36 cellular contexts compared by ENCODE assay signal in the genomic region with DNA sequence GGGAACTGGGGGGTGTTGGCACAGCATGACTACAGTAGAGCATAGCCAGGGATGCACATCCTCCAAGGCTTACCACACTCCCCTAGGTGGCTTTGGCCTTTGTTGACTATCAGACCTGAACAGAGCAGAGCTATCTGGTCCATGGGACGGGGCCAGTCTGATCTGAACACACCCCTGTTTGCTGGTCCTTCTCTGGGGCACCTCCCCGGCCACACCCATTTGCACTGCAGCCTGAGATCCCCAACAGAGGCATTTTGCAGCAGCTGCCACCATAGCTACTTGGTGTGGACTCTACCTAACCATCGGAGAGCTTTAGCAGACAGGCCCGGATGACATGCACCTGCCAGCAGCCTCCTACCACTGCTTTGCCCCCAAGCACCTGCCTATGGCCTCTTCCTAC.
"Had no signal": no experiment of that assay in that cellular context is flagged by ENCODE, and none has a peak within 500 bp of the region (broad histone marks: within the 10 kb centered on the region; RNA-seq: fewer than 3 reads in every experiment).

No MANE protein-coding gene starts in this region.

- H3K4me3 ChIP-seq: ascending aorta, cardiac muscle cell had no signal

- H3K4me1 ChIP-seq: ascending aorta had no signal

- H3K36me3 ChIP-seq: ascending aorta, cardiac muscle cell had no signal

- H3K36me3 Mint-ChIP-seq: activated CD8-positive, alpha-beta memory T cell treated with anti-CD3 and anti-CD28 coated beads, Interleukin-2, amount 10 ng/mL, durations not matched to agents 7 days and 5 days; activated naive CD4-positive, alpha-beta T cell treated with anti-CD3 and anti-CD28 coated beads, Interleukin-2, amount 10 ng/mL, durations not matched to agents 7 days and 5 days; activated naive CD4-positive, alpha-beta T cell treated with anti-CD3 and anti-CD28 coated beads, Interleukin-2, amount 50 U/mL, for 24 hours; activated naive CD8-positive, alpha-beta T cell; activated naive CD8-positive, alpha-beta T cell treated with anti-CD3 and anti-CD28 coated beads, Interleukin-2, amount 10 ng/mL, durations not matched to agents 7 days and 5 days; brain had no signal

- H3K27me3 ChIP-seq: ascending aorta, cardiac muscle cell had no signal

- H3K9me3 Mint-ChIP-seq: activated CD4-positive, alpha-beta memory T cell treated with anti-CD3 and anti-CD28 coated beads, Interleukin-2, amount 10 ng/mL, durations not matched to agents 7 days and 5 days; activated CD4-positive, alpha-beta T cell treated with anti-CD3 and anti-CD28 coated beads, Interleukin-2, amount 10 ng/mL, durations not matched to agents 7 days and 5 days; activated naive CD4-positive, alpha-beta T cell treated with anti-CD3 and anti-CD28 coated beads, Interleukin-2, amount 50 U/mL, for 24 hours; activated naive CD8-positive, alpha-beta T cell treated with anti-CD3 and anti-CD28 coated beads, Interleukin-2, amount 10 ng/mL, durations not matched to agents 7 days and 5 days; activated naive CD8-positive, alpha-beta T cell treated with anti-CD3 and anti-CD28 coated beads, Interleukin-2, amount 50 U/mL, for 24 hours; activated T-cell treated with anti-CD3 and anti-CD28 coated beads, Interleukin-2, amount 50 U/mL, for 24 hours; activated T-helper 2 cell treated with anti-CD3 and anti-CD28 coated beads, Interferon-gamma antibody, Interleukin-2, Interleukin-4, amounts not matched to agents 10 μg/mL and 5 μg/mL and 100 μg/mL, durations not matched to agents 14 hours and 24 hours and 36 hours; brain; T-helper 1 cell treated with Interleukin-12 subunit alpha and Interleukin-12 subunit beta and Interleukin-4 antibody, amounts not matched to agents 30 μg/mL and 1 μg/mL, for 36 hours; T-helper 2 cell treated with Interferon-gamma antibody and Interleukin-4, amounts not matched to agents 5 μg/mL and 100 μg/mL, for 36 hours had no signal

- H3K4me3 Mint-ChIP-seq: activated B cell treated with CpG ODN at 0.5 μM for 24 hours; activated CD4-positive, alpha-beta memory T cell treated with anti-CD3 and anti-CD28 coated beads, Interleukin-2, amount 10 ng/mL, durations not matched to agents 7 days and 5 days; activated CD4-positive, alpha-beta T cell treated with anti-CD3 and anti-CD28 coated beads for 36 hours; activated CD4-positive, alpha-beta T cell treated with anti-CD3 and anti-CD28 coated beads, Interleukin-2, amount 10 ng/mL, durations not matched to agents 7 days and 5 days; activated CD8-positive, alpha-beta memory T cell treated with anti-CD3 and anti-CD28 coated beads, Interleukin-2, amount 10 ng/mL, durations not matched to agents 7 days and 5 days; activated CD8-positive, alpha-beta T cell treated with anti-CD3 and anti-CD28 coated beads, Interleukin-2, amount 10 ng/mL, durations not matched to agents 7 days and 5 days; activated naive CD4-positive, alpha-beta T cell treated with anti-CD3 and anti-CD28 coated beads, Interleukin-2, amount 10 ng/mL, durations not matched to agents 7 days and 5 days; activated naive CD4-positive, alpha-beta T cell treated with anti-CD3 and anti-CD28 coated beads, Interleukin-2, amount 50 U/mL, for 24 hours; activated naive CD8-positive, alpha-beta T cell; activated naive CD8-positive, alpha-beta T cell treated with anti-CD3 and anti-CD28 coated beads, Interleukin-2, amount 10 ng/mL, durations not matched to agents 7 days and 5 days; activated naive CD8-positive, alpha-beta T cell treated with anti-CD3 and anti-CD28 coated beads, Interleukin-2, amount 50 U/mL, for 24 hours; activated T-cell treated with anti-CD3 and anti-CD28 coated beads, Interleukin-2, amount 50 U/mL, for 24 hours; brain; central memory CD8-positive, alpha-beta T cell; T-helper 1 cell treated with Interleukin-12 subunit alpha and Interleukin-12 subunit beta and Interleukin-4 antibody, amounts not matched to agents 30 μg/mL and 1 μg/mL, for 36 hours; T-helper 2 cell treated with Interferon-gamma antibody and Interleukin-4, amounts not matched to agents 5 μg/mL and 100 μg/mL, for 36 hours had no signal

- H3K27me3 Mint-ChIP-seq: activated B cell treated with CpG ODN at 0.5 μM for 24 hours; activated CD4-positive, alpha-beta memory T cell treated with anti-CD3 and anti-CD28 coated beads, Interleukin-2, amount 10 ng/mL, durations not matched to agents 7 days and 5 days; activated CD4-positive, alpha-beta T cell treated with anti-CD3 and anti-CD28 coated beads for 36 hours; activated CD4-positive, alpha-beta T cell treated with anti-CD3 and anti-CD28 coated beads, Interleukin-2, amount 10 ng/mL, durations not matched to agents 7 days and 5 days; activated CD8-positive, alpha-beta memory T cell treated with anti-CD3 and anti-CD28 coated beads, Interleukin-2, amount 10 ng/mL, durations not matched to agents 7 days and 5 days; activated naive CD4-positive, alpha-beta T cell treated with anti-CD3 and anti-CD28 coated beads, Interleukin-2, amount 10 ng/mL, durations not matched to agents 7 days and 5 days; activated naive CD4-positive, alpha-beta T cell treated with anti-CD3 and anti-CD28 coated beads, Interleukin-2, amount 50 U/mL, for 24 hours; activated naive CD8-positive, alpha-beta T cell; activated naive CD8-positive, alpha-beta T cell treated with anti-CD3 and anti-CD28 coated beads, Interleukin-2, amount 10 ng/mL, durations not matched to agents 7 days and 5 days; activated naive CD8-positive, alpha-beta T cell treated with anti-CD3 and anti-CD28 coated beads, Interleukin-2, amount 50 U/mL, for 24 hours; activated T-cell treated with anti-CD3 and anti-CD28 coated beads, Interleukin-2, amount 50 U/mL, for 24 hours; brain; central memory CD8-positive, alpha-beta T cell had no signal

- DNase-seq: activated B cell treated with CpG ODN at 0.5 μM for 24 hours; activated CD4-positive, alpha-beta memory T cell treated with anti-CD3 and anti-CD28 coated beads, Interleukin-2, amount 10 ng/mL, durations not matched to agents 7 days and 5 days; activated CD4-positive, alpha-beta T cell treated with anti-CD3 and anti-CD28 coated beads for 1 hour; activated CD4-positive, alpha-beta T cell treated with anti-CD3 and anti-CD28 coated beads for 36 hours; activated CD4-positive, alpha-beta T cell treated with anti-CD3 and anti-CD28 coated beads for 48 hours; activated CD4-positive, alpha-beta T cell treated with anti-CD3 and anti-CD28 coated beads, Interleukin-2, amount 10 ng/mL, durations not matched to agents 7 days and 5 days; activated CD4-positive, alpha-beta T cell treated with anti-CD3 and anti-CD28 coated beads, Interleukin-2, amount 50 U/mL, for 48 hours; activated CD8-positive, alpha-beta memory T cell treated with anti-CD3 and anti-CD28 coated beads for 24 hours; activated CD8-positive, alpha-beta memory T cell treated with anti-CD3 and anti-CD28 coated beads, Interleukin-2, amount 10 ng/mL, durations not matched to agents 7 days and 5 days; activated CD8-positive, alpha-beta memory T cell treated with anti-CD3 and anti-CD28 coated beads, Interleukin-2, amount 50 U/mL, for 48 hours; activated CD8-positive, alpha-beta T cell treated with anti-CD3 and anti-CD28 coated beads, Interleukin-2, amount 10 ng/mL, durations not matched to agents 7 days and 5 days; activated effector memory CD4-positive, alpha-beta T cell treated with Interleukin-2 at 50 U/mL for 16 hours; activated gamma-delta T cell; activated naive CD4-positive, alpha-beta T cell treated with anti-CD3 and anti-CD28 coated beads, Interleukin-2, amount 10 ng/mL, durations not matched to agents 7 days and 5 days; activated naive CD4-positive, alpha-beta T cell treated with Interleukin-2 at 50 U/mL for 16 hours; activated naive CD8-positive, alpha-beta T cell treated with anti-CD3 and anti-CD28 coated beads, Interleukin-2, amount 10 ng/mL, durations not matched to agents 7 days and 5 days; activated naive CD8-positive, alpha-beta T cell treated with anti-CD3 and anti-CD28 coated beads, Interleukin-2, amount 50 U/mL, for 24 hours; activated T-cell treated with anti-CD3 and anti-CD28 coated beads, Interleukin-2, amount 50 U/mL, for 24 hours; activated T-cell treated with anti-CD3 and anti-CD28 coated beads, Interleukin-2, amount 50 U/mL, for 48 hours; amygdala; anterior cingulate cortex; caudate nucleus; cerebellar nuclear complex; T-helper 1 cell; T-helper 2 cell; T-helper 9 cell had no signal

- H3K27ac ChIP-seq: ascending aorta, cardiac muscle cell, VCaP had no signal

- ATAC-seq: activated CD4-positive, alpha-beta T cell treated with anti-CD3 and anti-CD28 coated beads for 36 hours; activated CD8-positive, alpha-beta memory T cell treated with anti-CD3 and anti-CD28 coated beads, Interleukin-2, amount 10 ng/mL, durations not matched to agents 7 days and 5 days; activated CD8-positive, alpha-beta T cell treated with anti-CD3 and anti-CD28 coated beads, Interleukin-2, amount 10 ng/mL, durations not matched to agents 7 days and 5 days; activated naive CD8-positive, alpha-beta T cell treated with anti-CD3 and anti-CD28 coated beads, Interleukin-2, amount 50 U/mL, for 24 hours had no signal

- H3K4me1 Mint-ChIP-seq: activated B cell treated with CpG ODN at 0.5 μM for 24 hours; activated CD4-positive, alpha-beta memory T cell treated with anti-CD3 and anti-CD28 coated beads, Interleukin-2, amount 10 ng/mL, durations not matched to agents 7 days and 5 days; activated CD4-positive, alpha-beta T cell treated with anti-CD3 and anti-CD28 coated beads for 36 hours; activated CD4-positive, alpha-beta T cell treated with anti-CD3 and anti-CD28 coated beads, Interleukin-2, amount 10 ng/mL, durations not matched to agents 7 days and 5 days; activated CD8-positive, alpha-beta memory T cell treated with anti-CD3 and anti-CD28 coated beads, Interleukin-2, amount 10 ng/mL, durations not matched to agents 7 days and 5 days; activated naive CD4-positive, alpha-beta T cell treated with anti-CD3 and anti-CD28 coated beads, Interleukin-2, amount 10 ng/mL, durations not matched to agents 7 days and 5 days; activated naive CD4-positive, alpha-beta T cell treated with anti-CD3 and anti-CD28 coated beads, Interleukin-2, amount 50 U/mL, for 24 hours; activated naive CD8-positive, alpha-beta T cell treated with anti-CD3 and anti-CD28 coated beads, Interleukin-2, amount 10 ng/mL, durations not matched to agents 7 days and 5 days; activated naive CD8-positive, alpha-beta T cell treated with anti-CD3 and anti-CD28 coated beads, Interleukin-2, amount 50 U/mL, for 24 hours; brain; central memory CD8-positive, alpha-beta T cell had no signal

- H3K27ac Mint-ChIP-seq: activated B cell treated with CpG ODN at 0.5 μM for 24 hours; activated CD4-positive, alpha-beta memory T cell treated with anti-CD3 and anti-CD28 coated beads, Interleukin-2, amount 10 ng/mL, durations not matched to agents 7 days and 5 days; activated CD4-positive, alpha-beta T cell treated with anti-CD3 and anti-CD28 coated beads for 36 hours; activated CD4-positive, alpha-beta T cell treated with anti-CD3 and anti-CD28 coated beads, Interleukin-2, amount 10 ng/mL, durations not matched to agents 7 days and 5 days; activated CD8-positive, alpha-beta memory T cell treated with anti-CD3 and anti-CD28 coated beads, Interleukin-2, amount 10 ng/mL, durations not matched to agents 7 days and 5 days; activated CD8-positive, alpha-beta T cell treated with anti-CD3 and anti-CD28 coated beads, Interleukin-2, amount 10 ng/mL, durations not matched to agents 7 days and 5 days; activated naive CD4-positive, alpha-beta T cell treated with anti-CD3 and anti-CD28 coated beads, Interleukin-2, amount 10 ng/mL, durations not matched to agents 7 days and 5 days; activated naive CD4-positive, alpha-beta T cell treated with anti-CD3 and anti-CD28 coated beads, Interleukin-2, amount 50 U/mL, for 24 hours; activated naive CD8-positive, alpha-beta T cell; activated naive CD8-positive, alpha-beta T cell treated with anti-CD3 and anti-CD28 coated beads, Interleukin-2, amount 10 ng/mL, durations not matched to agents 7 days and 5 days; activated naive CD8-positive, alpha-beta T cell treated with anti-CD3 and anti-CD28 coated beads, Interleukin-2, amount 50 U/mL, for 24 hours; activated T-cell treated with anti-CD3 and anti-CD28 coated beads, Interleukin-2, amount 50 U/mL, for 24 hours; activated T-helper 2 cell treated with anti-CD3 and anti-CD28 coated beads, Interferon-gamma antibody, Interleukin-2, Interleukin-4, amounts not matched to agents 10 μg/mL and 5 μg/mL and 100 μg/mL, durations not matched to agents 14 hours and 24 hours and 36 hours; brain; T-helper 1 cell treated with Interleukin-12 subunit alpha and Interleukin-12 subunit beta and Interleukin-4 antibody, amounts not matched to agents 30 μg/mL and 1 μg/mL, for 36 hours; T-helper 2 cell treated with Interferon-gamma antibody and Interleukin-4, amounts not matched to agents 5 μg/mL and 100 μg/mL, for 36 hours had no signal

- H3K9me3 ChIP-seq: ascending aorta had no signal
